In genomic region chr5:7825630-7826029, GRCh38 we compare ENCODE assay signal across 2 cellular contexts.
A peak's percentile ranks its signal among the peaks of the same experiment; 100 is the strongest.
TF ChIP-seq lines count a peak whose summit lies in the region.

No MANE protein-coding gene starts in this region.

TF ChIP-seq in A549, 52 proteins besides CTCF, POLR2A, EP300 and RAD21:
- TF ChIP-seq HDAC2 (IDR thresholded peaks at IDR 0.05) (no peak), EHMT2 (IDR thresholded peaks at IDR 0.05; ENCODE audit: low read depth) (no peak), MAFK (IDR thresholded peaks at IDR 0.05; ENCODE audit: partially characterized antibody) (no peak), SMC3 (IDR thresholded peaks at IDR 0.05) (no peak), PBX3 (IDR thresholded peaks at IDR 0.05) (no peak), REST (IDR thresholded peaks at IDR 0.05) (no peak), CHD2 (IDR thresholded peaks at IDR 0.05; ENCODE audit: low read length, partially characterized antibody) (no peak), POLR2AphosphoS2 (conservative IDR thresholded peaks at IDR 0.05; ENCODE audit: low read length) (no peak), ELK1 (IDR thresholded peaks at IDR 0.05; ENCODE audit: low read depth, low read length) (no peak)

TF ChIP-seq in H1, 55 proteins besides CTCF, POLR2A, EP300 and RAD21:
- TF ChIP-seq TCF12 (IDR thresholded peaks at IDR 0.05; ENCODE audit: low read depth, low read length) (no peak), POLR2AphosphoS5 (IDR thresholded peaks at IDR 0.05; ENCODE audit: low read depth, low read length) (peak; percentile 32; the same call in 1 of the 2 replicates), RXRA (IDR thresholded peaks at IDR 0.05; ENCODE audit: insufficient read depth, low read depth, low read length) (no peak), BACH1 (IDR thresholded peaks at IDR 0.05; ENCODE audit: low read length) (no peak)
